Comparison of ENCODE assay signal across 38 cellular contexts in genomic region chr13:23952796-23953195, GRCh38. TPM values are rescaled to one million over a fixed set of nuclear protein-coding genes. Genes with fewer than 3 reads are reported as not detected.
"Had no signal": no experiment of that assay in that cellular context is flagged by ENCODE, and none has a peak within 500 bp of the region (broad histone marks: within the 10 kb centered on the region; RNA-seq: fewer than 3 reads in every experiment).

No MANE protein-coding gene starts in this region.

- H3K27me3 ChIP-seq: MG63 had no signal

- H3K4me2 ChIP-seq: KMS-11 had no signal

- H3K9me3 ChIP-seq: MG63 had no signal

- H3K27ac ChIP-seq: KMS-11 had no signal

- DNase-seq: Karpas-422, Kasumi-1, MG63, MM.1S, MV-4-11, NCI-H1048, NCI-H1092, NCI-H1092 treated with DMSO at 0.1 percent for 48 hours, NCI-H1105, NCI-H1105 treated with DMSO at 0.1 percent for 48 hours, NCI-H1417, NCI-H1417 treated with DMSO at 0.1 percent for 48 hours, NCI-H1436, NCI-H1436 treated with DMSO at 0.1 percent for 48 hours, NCI-H146, NCI-H1694, NCI-H1694 treated with DMSO at 0.1 percent for 48 hours, NCI-H187, NCI-H187 treated with DMSO at 0.1 percent for 48 hours, NCI-H1930, NCI-H2029, NCI-H2029 treated with DMSO at 0.1 percent for 48 hours, NCI-H2081, NCI-H2081 treated with DMSO at 0.1 percent for 48 hours, NCI-H2107, NCI-H2171, NCI-H2171 treated with DMSO at 0.1 percent for 48 hours, NCI-H2227 treated with DMSO at 0.1 percent for 48 hours, NCI-H226, NCI-H345, NCI-H446, NCI-H446 treated with DMSO at 0.1 percent for 48 hours, NCI-H510A had no signal

- H3K4me3 ChIP-seq: MG63 had no signal

- H3K9ac ChIP-seq: KMS-11 had no signal

- H3K36me3 ChIP-seq: MG63 had no signal

RNA-seq across cellular contexts. Expression of gene C1QTNF9B, which starts 55.5 kb away (rescaled TPM):
- total RNA-seq: LHCN-M2, M059J, MCF 10A, NCI-H460 had no signal
